In the genomic region with DNA sequence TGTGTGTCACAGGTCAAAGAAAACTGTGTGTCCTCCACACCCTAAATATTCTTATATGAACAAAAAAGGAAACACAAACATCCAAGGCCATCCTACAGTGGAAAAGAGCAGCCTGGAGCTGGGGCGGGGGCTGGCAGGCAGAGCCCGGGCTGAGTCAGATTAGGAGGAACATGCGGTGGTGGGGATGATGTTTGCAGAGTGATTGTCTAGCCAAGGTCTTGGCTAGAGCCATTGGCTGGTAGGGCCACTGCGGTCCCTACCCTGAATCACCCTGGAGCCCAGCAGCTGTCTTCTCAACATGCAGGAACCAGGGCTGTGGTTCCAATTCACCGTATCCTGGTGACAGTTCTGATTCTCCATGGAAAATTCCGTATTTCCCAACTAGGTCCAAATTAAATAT, we compare ENCODE assay signal across 30 cellular contexts.
DNase-seq lines count a peak whose midpoint lies in the region; ATAC-seq and TF ChIP-seq lines count a peak whose summit lies in the region.
"Had no signal": no experiment of that assay in that cellular context is flagged by ENCODE, and none has a peak within 500 bp of the region (broad histone marks: within the 10 kb centered on the region; RNA-seq: fewer than 3 reads in every experiment).

No MANE protein-coding gene starts in this region.

- no peaks in the 10 kb centered on the region for H3K36me3 ChIP-seq in ascending aorta
- H3K36me3 ChIP-seq: BLaER1, lower lobe of right lung, SJSA1 had no signal

- peak overlapping the region; percentile 43 for H3K27ac Mint-ChIP-seq in activated CD8-positive, alpha-beta T cell treated with anti-CD3 and anti-CD28 coated beads for 36 hours
- H3K27ac Mint-ChIP-seq in activated CD8-positive, alpha-beta T cell treated with anti-CD3 and anti-CD28 coated beads, Interleukin-2, amount 10 ng/mL, durations not matched to agents 7 days and 5 days, result no peak overlapping the region
- H3K27ac Mint-ChIP-seq: activated naive CD4-positive, alpha-beta T cell treated with anti-CD3 and anti-CD28 coated beads for 36 hours; H9; nephron; T-cell had no signal

- peaks cover 67% of the 10 kb centered on the region for H3K4me1 Mint-ChIP-seq in activated CD8-positive, alpha-beta T cell treated with anti-CD3 and anti-CD28 coated beads for 36 hours (ENCODE audit: low read depth)
- peaks cover 47% of the 10 kb centered on the region for H3K4me1 Mint-ChIP-seq in activated CD8-positive, alpha-beta T cell treated with anti-CD3 and anti-CD28 coated beads, Interleukin-2, amount 10 ng/mL, durations not matched to agents 7 days and 5 days (ENCODE audit: low read depth)

- peak overlapping the region in 1 of 2 donors; percentile 2 for H3K4me3 ChIP-seq in ascending aorta
- H3K4me3 ChIP-seq: A549, BLaER1, dorsolateral prefrontal cortex, GM12878, lower lobe of right lung, mucosa of descending colon, SJSA1 had no signal

- H3K27me3 Mint-ChIP-seq in activated CD8-positive, alpha-beta T cell treated with anti-CD3 and anti-CD28 coated beads for 36 hours, result no peaks in the 10 kb centered on the region
- no peaks in the 10 kb centered on the region for H3K27me3 Mint-ChIP-seq in activated CD8-positive, alpha-beta T cell treated with anti-CD3 and anti-CD28 coated beads, Interleukin-2, amount 10 ng/mL, durations not matched to agents 7 days and 5 days (ENCODE audit: low read depth)
- H3K27me3 Mint-ChIP-seq: T-cell had no signal

- H3K4me1 ChIP-seq in ascending aorta, result peaks cover 9 to 47% of the 10 kb centered on the region in 2 donors
- H3K4me1 ChIP-seq: A549 had no signal

- TF ChIP-seq CTCF in activated CD8-positive, alpha-beta T cell treated with anti-CD3 and anti-CD28 coated beads for 36 hours (IDR thresholded peaks at IDR 0.05), result no peak
- no peak for TF ChIP-seq CTCF in ascending aorta (IDR thresholded peaks at IDR 0.05)

- no peak for DNase-seq in activated CD8-positive, alpha-beta T cell treated with anti-CD3 and anti-CD28 coated beads for 36 hours
- no peak for DNase-seq in activated CD8-positive, alpha-beta T cell treated with anti-CD3 and anti-CD28 coated beads, Interleukin-2, amount 10 ng/mL, durations not matched to agents 7 days and 5 days
- DNase-seq in HT1080 (ENCODE audit: low read depth), result peak; percentile 10
- peak; percentile 28 to 90 for DNase-seq in ascending aorta (ENCODE audit: low spot score in 2 of 2)
- DNase-seq in sciatic nerve (ENCODE audit: low spot score), result no peak
- DNase-seq in NCI-H1694 (lab: John Stamatoyannopoulos, UW), result no peak
- no peak for DNase-seq in COLO829 (ENCODE audit: low spot score)
- DNase-seq: activated CD8-positive, alpha-beta memory T cell treated with anti-CD3 and anti-CD28 coated beads for 24 hours; activated naive CD4-positive, alpha-beta T cell treated with anti-CD3 and anti-CD28 coated beads for 36 hours; activated T-cell treated with anti-CD3 and anti-CD28 coated beads, Interleukin-2, amount 50 U/mL, for 4 hours; Calu3; caudate nucleus; DND-41; dorsolateral prefrontal cortex; H9; islet precursor cell; lower lobe of right lung; mucosa of descending colon; NCI-H1436; NCI-H510A; posterior cingulate gyrus; stimulated activated CD4-positive, alpha-beta T cell treated with anti-CD3 and anti-CD28 coated beads, Interleukin-2, amount 100 ng/mL, for 24 hours; substantia nigra; T-cell had no signal

- intact Hi-C loops in activated CD8-positive, alpha-beta T cell treated with anti-CD3 and anti-CD28 coated beads for 36 hours (cut with micrococcal nuclease), result no loop called here
- intact Hi-C loops in ascending aorta (cut with DNase I), result loop anchor here (5.0 to 10.0 kb wide), 2 partner anchors 438 to 506 kb away; partner anchors contain the start of genes FGF9 and MICU2
- intact Hi-C loops in sciatic nerve (cut with DNase I), result no loop called here

- no peak overlapping the region for H3K4me3 Mint-ChIP-seq in activated CD8-positive, alpha-beta T cell treated with anti-CD3 and anti-CD28 coated beads for 36 hours
- H3K4me3 Mint-ChIP-seq in activated CD8-positive, alpha-beta T cell treated with anti-CD3 and anti-CD28 coated beads, Interleukin-2, amount 10 ng/mL, durations not matched to agents 7 days and 5 days, result no peak overlapping the region
- H3K4me3 Mint-ChIP-seq: activated naive CD4-positive, alpha-beta T cell treated with anti-CD3 and anti-CD28 coated beads for 36 hours; activated T-cell treated with anti-CD3 and anti-CD28 coated beads, Interleukin-2, amount 50 U/mL, for 4 hours; H9; nephron; T-cell had no signal

- no peak for ATAC-seq in activated CD8-positive, alpha-beta T cell treated with anti-CD3 and anti-CD28 coated beads for 36 hours
- no peak for ATAC-seq in activated CD8-positive, alpha-beta T cell treated with anti-CD3 and anti-CD28 coated beads, Interleukin-2, amount 10 ng/mL, durations not matched to agents 7 days and 5 days
- ATAC-seq in sciatic nerve, result peak; percentile 50
- no peak for ATAC-seq in HG02763 (IDR thresholded peaks at IDR 0.05; ENCODE audit: unreplicated experiment)
- ATAC-seq: A549; activated T-cell treated with anti-CD3 and anti-CD28 coated beads, Interleukin-2, amount 50 U/mL, for 4 hours; GM12878; lower lobe of right lung; mucosa of descending colon; T-cell had no signal

- CTCF ChIA-PET in activated CD8-positive, alpha-beta T cell treated with anti-CD3 and anti-CD28 coated beads for 36 hours (lab: Charles Lee), result no interaction called here
- CTCF ChIA-PET in activated CD8-positive, alpha-beta T cell treated with anti-CD3 and anti-CD28 coated beads, Interleukin-2, amount 10 ng/mL, durations not matched to agents 7 days and 5 days (lab: Charles Lee), result interaction anchor here (1.6 kb wide), 1 partner anchor 50 kb away, joined by 3 read pairs; no protein-coding TSS in a partner anchor

- H3K36me3 Mint-ChIP-seq in activated CD8-positive, alpha-beta T cell treated with anti-CD3 and anti-CD28 coated beads for 36 hours (ENCODE audit: low read depth), result peaks cover 15% of the 10 kb centered on the region
- H3K36me3 Mint-ChIP-seq in activated CD8-positive, alpha-beta T cell treated with anti-CD3 and anti-CD28 coated beads, Interleukin-2, amount 10 ng/mL, durations not matched to agents 7 days and 5 days (ENCODE audit: low read depth), result peaks cover 14% of the 10 kb centered on the region

- H3K9me3 ChIP-seq in ascending aorta, result no peaks in the 10 kb centered on the region
- H3K9me3 ChIP-seq: A549, lower lobe of right lung, mucosa of descending colon, SJSA1 had no signal

- peaks cover 5% of the 10 kb centered on the region for H3K9me3 Mint-ChIP-seq in activated CD8-positive, alpha-beta T cell treated with anti-CD3 and anti-CD28 coated beads for 36 hours
- H3K9me3 Mint-ChIP-seq in activated CD8-positive, alpha-beta T cell treated with anti-CD3 and anti-CD28 coated beads, Interleukin-2, amount 10 ng/mL, durations not matched to agents 7 days and 5 days (ENCODE audit: insufficient read depth), result peaks cover 5% of the 10 kb centered on the region
- H3K9me3 Mint-ChIP-seq: activated T-cell treated with anti-CD3 and anti-CD28 coated beads, Interleukin-2, amount 50 U/mL, for 4 hours had no signal

- no peaks in the 10 kb centered on the region for H3K27me3 ChIP-seq in ascending aorta
- H3K27me3 ChIP-seq: BLaER1, SJSA1 had no signal

- POLR2A ChIA-PET in activated CD8-positive, alpha-beta T cell treated with anti-CD3 and anti-CD28 coated beads for 36 hours (lab: Charles Lee), result no interaction called here
- POLR2A ChIA-PET in activated CD8-positive, alpha-beta T cell treated with anti-CD3 and anti-CD28 coated beads, Interleukin-2, amount 10 ng/mL, durations not matched to agents 7 days and 5 days (lab: Charles Lee), result no interaction called here

- H3K27ac ChIP-seq in ascending aorta, result peak overlapping the region; percentile 63 to 79
- H3K27ac ChIP-seq: A549, BLaER1, dorsolateral prefrontal cortex, lower lobe of right lung, SJSA1 had no signal

Comparison
In these comparisons a context has a peak if more than half of its experiments do, and no peak if none do; other contexts are left out.
1. DNase-seq: peak in HT1080 (single experiment) and ascending aorta (2 of 2); none in activated CD8-positive, alpha-beta T cell treated with anti-CD3 and anti-CD28 coated beads for 36 hours (single experiment), activated CD8-positive, alpha-beta T cell treated with anti-CD3 and anti-CD28 coated beads, Interleukin-2, amount 10 ng/mL, durations not matched to agents 7 days and 5 days (single experiment), sciatic nerve (single experiment), NCI-H1694 (single experiment) and COLO829 (single experiment).